ENCODE assay signal across 17 cellular contexts in genomic region chr5:116153687-116154174, GRCh38.
"Had no signal": no experiment of that assay in that cellular context is flagged by ENCODE, and none has a peak within 500 bp of the region (broad histone marks: within the 10 kb centered on the region; RNA-seq: fewer than 3 reads in every experiment).

No MANE protein-coding gene starts in this region.

- H3K4me1 Mint-ChIP-seq: nephron had no signal

- H3K4me3 ChIP-seq: esophagus muscularis mucosa, gastrocnemius medialis, left ventricle myocardium inferior, psoas muscle, sigmoid colon, skin epidermis had no signal

- DNase-seq: effector memory CD4-positive, alpha-beta T cell; gastrocnemius medialis; left ventricle myocardium inferior; mesendoderm; naive B cell; retina; sigmoid colon; stimulated activated CD4-positive, alpha-beta T cell treated with anti-CD3 and anti-CD28 coated beads, Interleukin-12 subunit alpha, Interleukin-12 subunit beta, amount 100 ng/mL, for 4 hours; stimulated activated naive CD4-positive, alpha-beta T cell; trophoblast cell had no signal

- H3K27me3 ChIP-seq: esophagus muscularis mucosa, gastrocnemius medialis, neutrophil, sigmoid colon had no signal

- FAIRE-seq: endometrium had no signal

- H3K4me3 Mint-ChIP-seq: naive B cell, nephron had no signal

- H3K27ac Mint-ChIP-seq: nephron had no signal

- H3K27me3 Mint-ChIP-seq: naive B cell had no signal

- H3K9me3 ChIP-seq: esophagus muscularis mucosa, gastrocnemius medialis, neutrophil, psoas muscle, sigmoid colon had no signal

- ATAC-seq: gastrocnemius medialis, psoas muscle had no signal

- H3K27ac ChIP-seq: epithelial cell of prostate, esophagus muscularis mucosa, gastrocnemius medialis, left ventricle myocardium inferior, neutrophil, psoas muscle, sigmoid colon, skin epidermis had no signal

- H3K4me1 ChIP-seq: psoas muscle had no signal

- H3K36me3 ChIP-seq: esophagus muscularis mucosa, gastrocnemius medialis, left ventricle myocardium inferior, neutrophil, sigmoid colon had no signal
